In the genomic region with DNA sequence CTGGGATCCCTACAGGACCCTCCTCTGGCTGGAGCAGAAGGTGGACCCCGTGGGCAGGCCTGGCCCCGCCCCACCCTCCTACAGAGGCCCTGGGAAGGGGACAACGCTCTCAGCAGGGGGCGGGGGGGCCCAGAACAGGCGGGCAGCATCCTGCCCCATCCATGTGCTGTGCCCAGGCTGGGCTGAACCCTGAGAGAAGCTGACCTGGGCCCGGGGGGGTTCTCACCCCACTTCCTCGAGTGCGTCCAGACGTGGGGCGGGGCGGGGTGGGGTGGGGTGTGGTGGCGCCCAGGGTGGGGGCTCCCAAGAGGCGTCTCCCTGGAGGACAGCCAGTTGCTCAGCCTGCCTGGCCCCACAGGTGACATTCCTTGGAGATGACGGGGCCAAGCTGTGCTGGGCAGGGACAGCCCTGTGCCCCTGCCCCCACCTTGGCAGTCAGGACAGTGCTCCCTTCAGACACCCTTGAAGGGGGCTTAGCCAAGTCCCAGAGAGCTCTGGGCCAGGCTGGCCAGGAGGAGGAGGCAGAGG, we compare ENCODE assay signal across 8 cellular contexts. TPM values are rescaled to one million over a fixed set of nuclear protein-coding genes. Genes with fewer than 3 reads are reported as not detected.
DNase-seq lines count a peak whose midpoint lies in the region; ATAC-seq and TF ChIP-seq lines count a peak whose summit lies in the region.

No MANE protein-coding gene starts in this region.

- peaks cover 29% of the 10 kb centered on the region for H3K4me1 ChIP-seq in DND-41 (ENCODE audit: insufficient read depth, low read length)
- H3K4me1 ChIP-seq in liver (ENCODE audit: control insufficient read depth in 4 of 4, insufficient read depth in 4 of 4, low read length in 3 of 4): peaks cover 0 to 28% (median 13%) of the 10 kb centered on the region in 4 donors
- peaks cover 63 to 68% (median 66%) of the 10 kb centered on the region in 4 donors for H3K4me1 ChIP-seq in upper lobe of left lung

- H3K9me3 ChIP-seq in DND-41 (ENCODE audit: insufficient read depth, low read length, severe bottlenecking) (no peaks in the 10 kb centered on the region), liver (ENCODE audit: control insufficient read depth in 4 of 4, low read length in 3 of 4) (no peaks in the 10 kb centered on the region), upper lobe of left lung (no peaks in the 10 kb centered on the region)

- WGBS in liver: 55% methylated on average over 14 of the region's 14 CpGs
- 8% methylated on average over 9 of the region's 14 CpGs; no CpG with 5 or more reads in 1 of the 2 donors for WGBS in upper lobe of left lung, 2 donors

- TF ChIP-seq RAD21 in liver (IDR thresholded peaks at IDR 0.05): no peak

- peak overlapping the region in 1 of 2 donors; percentile 97 for H3K27ac Mint-ChIP-seq in activated naive CD4-positive, alpha-beta T cell treated with anti-CD3 and anti-CD28 coated beads, Interleukin-2, amount 50 U/mL, for 72 hours

- TF ChIP-seq EP300 in upper lobe of left lung (IDR thresholded peaks at IDR 0.05): peak in 2 of 4 donors; percentile 7 to 76

- H3K27ac ChIP-seq in DND-41 (ENCODE audit: low read length): peak overlapping the region; percentile 97
- H3K27ac ChIP-seq in liver (ENCODE audit: low read depth in 1 of 2, low read length in 2 of 2): peak overlapping the region; percentile 70 to 77
- peak overlapping the region; percentile 88 to 96 (median 94) for H3K27ac ChIP-seq in upper lobe of left lung

- CTCF ChIA-PET in GM10248 (lab: Yijun Ruan, JAX): interaction anchor here (0.6 to 10.8 kb wide), 16 partner anchors 8 to 170 kb away, joined by 3 to 135 read pairs (median 4); a partner anchor contains a TSS

- H3K4me2 ChIP-seq in DND-41 (ENCODE audit: insufficient read depth, low read length): peak overlapping the region; percentile 96

- H4K20me1 ChIP-seq in DND-41 (ENCODE audit: insufficient read depth, low read length): no peaks in the 10 kb centered on the region

- ATAC-seq in DND-41 (ENCODE audit: insufficient read depth, low read depth) (no peak), HG02840 (IDR thresholded peaks at IDR 0.05; ENCODE audit: low FRiP score, unreplicated experiment) (peak; percentile 6), upper lobe of left lung (ENCODE audit: low FRiP score in 2 of 2) (peak; percentile 52 to 88), HG02885 (IDR thresholded peaks at IDR 0.05; ENCODE audit: poor library complexity, unreplicated experiment) (no peak), GM19324 (IDR thresholded peaks at IDR 0.05; ENCODE audit: low FRiP score, unreplicated experiment) (no peak)
- ATAC-seq in activated naive CD4-positive, alpha-beta T cell treated with anti-CD3 and anti-CD28 coated beads, Interleukin-2, amount 50 U/mL, for 72 hours: peak; percentile 23 to 24

- H3K36me3 ChIP-seq in DND-41 (ENCODE audit: insufficient read depth, low read length) (peaks cover 50% of the 10 kb centered on the region), liver (ENCODE audit: control insufficient read depth in 4 of 4, insufficient read depth in 3 of 4, low read depth in 1 of 4, low read length in 3 of 4) (peaks cover 25 to 44% (median 35%) of the 10 kb centered on the region in 4 donors), upper lobe of left lung (peaks cover 20 to 56% (median 42%) of the 10 kb centered on the region in 4 donors)

- DNase-seq in DND-41 (no peak), upper lobe of left lung (peak; percentile 89 to 91), GM10248 (ENCODE audit: extremely low spot score) (no peak)
- no peak for DNase-seq in activated naive CD4-positive, alpha-beta T cell treated with anti-CD3 and anti-CD28 coated beads, Interleukin-2, amount 50 U/mL, for 72 hours (ENCODE audit: low spot score in 2 of 2)

- no peaks in the 10 kb centered on the region for H3K9me3 Mint-ChIP-seq in activated naive CD4-positive, alpha-beta T cell treated with anti-CD3 and anti-CD28 coated beads, Interleukin-2, amount 50 U/mL, for 72 hours

- TF ChIP-seq POLR2A in upper lobe of left lung (IDR thresholded peaks at IDR 0.05): no peak

- TF ChIP-seq CTCF in DND-41 (IDR thresholded peaks at IDR 0.05; ENCODE audit: borderline replicate concordance, extremely low read depth, low read length, poor library complexity, severe bottlenecking) (no peak), liver (IDR thresholded peaks at IDR 0.05; ENCODE audit: low read depth, low read length, missing input control) (no peak), upper lobe of left lung (IDR thresholded peaks at IDR 0.05) (no peak), GM10248 (IDR thresholded peaks at IDR 0.05; ENCODE audit: control extremely low read depth, extremely low read depth, low read depth, missing control alignments) (no peak)

- H3K27me3 ChIP-seq in DND-41 (ENCODE audit: insufficient read depth, low read length, poor library complexity) (no peaks in the 10 kb centered on the region), liver (ENCODE audit: control insufficient read depth in 4 of 4, insufficient read depth in 4 of 4, low read length in 3 of 4) (no peaks in the 10 kb centered on the region), upper lobe of left lung (no peaks in the 10 kb centered on the region)

- H3K36me3 Mint-ChIP-seq in activated naive CD4-positive, alpha-beta T cell treated with anti-CD3 and anti-CD28 coated beads, Interleukin-2, amount 50 U/mL, for 72 hours: no peaks in the 10 kb centered on the region

- H3K4me3 ChIP-seq in DND-41 (ENCODE audit: low read depth in 1 of 2, low read length in 2 of 2): 0 out of 4 replicates have a peak overlapping the region, but pooled peaks of 1 of the 2 experiments have one; percentile 98
- peak overlapping the region in 1 of 3 donors; percentile 39 for H3K4me3 ChIP-seq in liver (ENCODE audit: low read depth in 1 of 3, low read length in 3 of 3)
- H3K4me3 ChIP-seq in upper lobe of left lung: peak overlapping the region in 3 of 4 donors; percentile 41 to 50 (median 49)

- peaks cover 18% of the 10 kb centered on the region for H3K79me2 ChIP-seq in DND-41 (ENCODE audit: insufficient read depth, low read length)

- H3K9ac ChIP-seq in DND-41 (ENCODE audit: low read depth, low read length) (peak overlapping the region; percentile 93), liver (ENCODE audit: low read depth in 1 of 2, low read length in 2 of 2) (peak overlapping the region in 1 of 2 donors; percentile 47)

- POLR2A ChIA-PET in GM10248 (lab: Yijun Ruan, JAX): interaction anchor here (1.0 to 2.5 kb wide), 5 partner anchors 10 to 68 kb away, joined by 3 to 18 read pairs (median 8); a partner anchor contains a TSS

- H2AFZ ChIP-seq in DND-41 (ENCODE audit: low read depth, low read length): peak overlapping the region; percentile 95; the same call in 1 of the 2 replicates

TF ChIP-seq in liver, 16 proteins besides CTCF, POLR2A, EP300 and RAD21 (continues in another document):
- TF ChIP-seq, protein P1, sequence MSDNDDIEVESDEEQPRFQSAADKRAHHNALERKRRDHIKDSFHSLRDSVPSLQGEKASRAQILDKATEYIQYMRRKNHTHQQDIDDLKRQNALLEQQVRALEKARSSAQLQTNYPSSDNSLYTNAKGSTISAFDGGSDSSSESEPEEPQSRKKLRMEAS (IDR thresholded peaks at IDR 0.05): no peak
- TF ChIP-seq JUND (IDR thresholded peaks at IDR 0.05): no peak
- TF ChIP-seq RXRA (IDR thresholded peaks at IDR 0.05): no peak
- TF ChIP-seq, protein P2, sequence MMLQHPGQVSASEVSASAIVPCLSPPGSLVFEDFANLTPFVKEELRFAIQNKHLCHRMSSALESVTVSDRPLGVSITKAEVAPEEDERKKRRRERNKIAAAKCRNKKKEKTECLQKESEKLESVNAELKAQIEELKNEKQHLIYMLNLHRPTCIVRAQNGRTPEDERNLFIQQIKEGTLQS (IDR thresholded peaks at IDR 0.05): no peak
- no peak for TF ChIP-seq HNF4A (conservative IDR thresholded peaks at IDR 0.05)
- TF ChIP-seq FOXA2 (IDR thresholded peaks at IDR 0.05): no peak
- TF ChIP-seq FOXA1 (IDR thresholded peaks at IDR 0.05): no peak
- TF ChIP-seq, protein P3, sequence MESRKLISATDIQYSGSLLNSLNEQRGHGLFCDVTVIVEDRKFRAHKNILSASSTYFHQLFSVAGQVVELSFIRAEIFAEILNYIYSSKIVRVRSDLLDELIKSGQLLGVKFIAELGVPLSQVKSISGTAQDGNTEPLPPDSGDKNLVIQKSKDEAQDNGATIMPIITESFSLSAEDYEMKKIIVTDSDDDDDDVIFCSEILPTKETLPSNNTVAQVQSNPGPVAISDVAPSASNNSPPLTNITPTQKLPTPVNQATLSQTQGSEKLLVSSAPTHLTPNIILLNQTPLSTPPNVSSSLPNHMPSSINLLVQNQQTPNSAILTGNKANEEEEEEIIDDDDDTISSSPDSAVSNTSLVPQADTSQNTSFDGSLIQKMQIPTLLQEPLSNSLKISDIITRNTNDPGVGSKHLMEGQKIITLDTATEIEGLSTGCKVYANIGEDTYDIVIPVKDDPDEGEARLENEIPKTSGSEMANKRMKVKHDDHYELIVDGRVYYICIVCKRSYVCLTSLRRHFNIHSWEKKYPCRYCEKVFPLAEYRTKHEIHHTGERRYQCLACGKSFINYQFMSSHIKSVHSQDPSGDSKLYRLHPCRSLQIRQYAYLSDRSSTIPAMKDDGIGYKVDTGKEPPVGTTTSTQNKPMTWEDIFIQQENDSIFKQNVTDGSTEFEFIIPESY (IDR thresholded peaks at IDR 0.05): no peak
- no peak for TF ChIP-seq SP1 (IDR thresholded peaks at IDR 0.05)
- TF ChIP-seq TAF1 (conservative IDR thresholded peaks at IDR 0.05): no peak

RNA-seq across cellular contexts. Expression of a gene that starts 0.4 kb away (rescaled TPM):
- 100 to 1,000 TPM; 128 to 143 TPM for total RNA-seq in activated naive CD4-positive, alpha-beta T cell treated with anti-CD3 and anti-CD28 coated beads, Interleukin-2, amount 50 U/mL, for 72 hours
- total RNA-seq in liver (10 to 100 TPM; 10.3 to 22.9 TPM), upper lobe of left lung (100 to 1,000 TPM in 4 of 6 donors, 10 to 100 TPM in 2; 38.0 to 243 (median 123) TPM)
- 1 to 10 TPM; 2.1 to 4.9 TPM for polyA plus RNA-seq in liver

RNA-seq across cellular contexts. Expression of a gene that starts 10.5 kb away (rescaled TPM):
- 100 to 1,000 TPM in 1 of 2 donors, 10 to 100 TPM in 1; 78.2 to 144 TPM for total RNA-seq in activated naive CD4-positive, alpha-beta T cell treated with anti-CD3 and anti-CD28 coated beads, Interleukin-2, amount 50 U/mL, for 72 hours
- total RNA-seq in liver (10 to 100 TPM; 29.0 to 32.5 TPM), upper lobe of left lung (100 to 1,000 TPM in 2 of 6 donors, 10 to 100 TPM in 4; 70.1 to 183 (median 87.8) TPM)
- 10 to 100 TPM; 70.7 to 99.4 TPM for polyA plus RNA-seq in liver

RNA-seq across cellular contexts. Expression of a gene that starts 33.8 kb away (rescaled TPM):
- 10 to 100 TPM; 11.5 to 26.2 TPM for total RNA-seq in activated naive CD4-positive, alpha-beta T cell treated with anti-CD3 and anti-CD28 coated beads, Interleukin-2, amount 50 U/mL, for 72 hours
- total RNA-seq in liver: 10 to 100 TPM in 1 of 2 donors, 1 to 10 TPM in 1; 6.9 to 15.4 TPM
- polyA plus RNA-seq in liver: 10 to 100 TPM; 12.2 to 18.5 TPM
- total RNA-seq in upper lobe of left lung: 10 to 100 TPM; 20.1 to 55.6 (median 33.3) TPM

RNA-seq across cellular contexts. Expression of a gene that starts 52.2 kb away (rescaled TPM):
- 10 to 100 TPM; 16.2 to 31.9 TPM for total RNA-seq in activated naive CD4-positive, alpha-beta T cell treated with anti-CD3 and anti-CD28 coated beads, Interleukin-2, amount 50 U/mL, for 72 hours
- 1 to 10 TPM; 7.7 to 8.6 TPM for total RNA-seq in liver
- 1 to 10 TPM; 1.5 to 5.3 TPM for polyA plus RNA-seq in liver
- total RNA-seq in upper lobe of left lung: 10 to 100 TPM; 23.4 to 35.1 (median 28.2) TPM

RNA-seq across cellular contexts. Expression of a gene that starts 60.0 kb away (rescaled TPM):
- 10 to 100 TPM; 15.3 to 29.3 TPM for total RNA-seq in activated naive CD4-positive, alpha-beta T cell treated with anti-CD3 and anti-CD28 coated beads, Interleukin-2, amount 50 U/mL, for 72 hours
- total RNA-seq in liver (10 to 100 TPM; 11.5 to 16.4 TPM), upper lobe of left lung (10 to 100 TPM; 22.4 to 97.4 (median 31.4) TPM)
- 1 to 10 TPM; 4.0 to 6.4 TPM for polyA plus RNA-seq in liver

Comparison
In these comparisons a context has a peak if more than half of its experiments do, and no peak if none do; other contexts are left out.
1. ATAC-seq: peak in HG02840 (single experiment), activated naive CD4-positive, alpha-beta T cell treated with anti-CD3 and anti-CD28 coated beads, Interleukin-2, amount 50 U/mL, for 72 hours (2 of 2) and upper lobe of left lung (2 of 2); none in DND-41 (single experiment), HG02885 (single experiment) and GM19324 (single experiment).
2. DNase-seq: peak in upper lobe of left lung (2 of 2); none in DND-41 (single experiment), activated naive CD4-positive, alpha-beta T cell treated with anti-CD3 and anti-CD28 coated beads, Interleukin-2, amount 50 U/mL, for 72 hours (0 of 2) and GM10248 (single experiment).
3. Peak in every context shown above with its lines, with median percentiles within 50 percentile points of each other: H3K27ac ChIP-seq.